10 cellular contexts compared by ENCODE assay signal in the genomic region with DNA sequence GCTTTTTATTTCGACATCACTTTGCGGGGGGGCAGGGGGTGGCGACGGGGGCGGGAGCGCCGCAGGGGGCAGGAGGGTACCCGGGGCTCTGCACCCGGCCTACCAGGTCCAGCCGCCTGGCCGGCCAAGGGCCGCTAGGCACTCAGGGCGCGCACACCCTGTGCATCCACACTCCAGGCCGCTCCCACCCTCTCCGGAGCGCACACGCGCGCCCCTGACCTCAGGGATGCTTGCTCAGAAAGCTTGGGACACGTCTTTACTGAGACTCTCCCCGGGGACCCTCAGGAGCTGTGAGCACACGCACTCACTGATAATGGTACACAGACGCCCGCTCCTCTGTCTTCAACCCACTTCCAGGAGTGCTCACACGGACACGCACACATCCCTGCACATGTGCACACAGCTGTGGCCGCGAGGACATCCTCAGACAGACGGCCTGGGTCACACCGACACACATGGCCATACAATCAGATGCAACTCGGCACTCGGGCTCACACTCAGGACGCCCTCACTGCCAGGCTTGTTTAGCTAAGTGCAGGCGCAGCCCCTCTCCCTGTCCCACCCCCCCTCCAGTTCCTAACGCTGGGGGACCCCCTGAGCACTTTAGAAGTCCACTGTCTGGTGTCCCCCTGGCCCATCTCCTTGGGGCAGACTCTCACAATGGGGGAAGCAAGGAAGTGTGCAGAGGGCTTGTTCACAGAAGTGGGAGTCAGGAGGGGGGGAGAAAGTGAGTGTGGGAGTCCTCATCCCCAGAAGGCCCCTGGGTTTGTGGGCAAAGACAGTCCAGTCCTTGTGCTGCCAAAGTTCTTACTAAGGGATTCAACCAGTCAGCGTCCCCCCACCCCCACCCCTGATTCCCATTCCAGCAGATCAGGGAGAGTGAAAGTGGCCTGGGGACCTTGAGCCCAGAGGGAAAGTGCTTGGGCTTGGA. TPM values are rescaled to one million over a fixed set of nuclear protein-coding genes. Genes with fewer than 3 reads are reported as not detected.
DNase-seq lines count a peak whose midpoint lies in the region; ATAC-seq and TF ChIP-seq lines count a peak whose summit lies in the region.
"Had no signal": no experiment of that assay in that cellular context is flagged by ENCODE, and none has a peak within 500 bp of the region (broad histone marks: within the 10 kb centered on the region; RNA-seq: fewer than 3 reads in every experiment).

No MANE protein-coding gene starts in this region.

- in situ Hi-C loops in GM23248 (cut with MboI), result no loop called here

- H2BK15ac ChIP-seq in neuronal stem cell (ENCODE audit: low read length), result no peak overlapping the region

- CTCF ChIA-PET in AG04450 (lab: Charles Lee), result no interaction called here

- H3K27me3 ChIP-seq in AG04450 (ENCODE audit: control insufficient read depth, insufficient read depth, low read length) (peaks cover 8% of the 10 kb centered on the region), GM23248 (replicated peaks; ENCODE audit: insufficient read depth) (no peaks in the 10 kb centered on the region), neuronal stem cell (ENCODE audit: control insufficient read depth in 3 of 3, insufficient read depth in 3 of 3, low read depth in 1 of 3, low read length in 3 of 3) (peaks cover 84 to 98% (median 97%) of the 10 kb centered on the region in 3 experiments)
- peaks cover 54% of the 10 kb centered on the region for H3K27me3 ChIP-seq in effector memory CD4-positive, alpha-beta T cell (replicated peaks; ENCODE audit: control insufficient read depth, insufficient read depth, low read length, poor library complexity, severe bottlenecking)

- H2BK12ac ChIP-seq in neuronal stem cell (ENCODE audit: low read length), result no peak overlapping the region

- peak overlapping the region; percentile 73 for H2AK5ac ChIP-seq in neuronal stem cell (ENCODE audit: low read depth, low read length)

- H3K9me2 ChIP-seq in GM23248 (ENCODE audit: insufficient read depth), result no peaks in the 10 kb centered on the region

- ATAC-seq in HG02973 (IDR thresholded peaks at IDR 0.05; ENCODE audit: unreplicated experiment), result no peak
- ATAC-seq in left colon, result no peak

- no peak overlapping the region for H3K4ac ChIP-seq in neuronal stem cell (ENCODE audit: low read length)

- peak overlapping the region; percentile 82 for H3K4me3 ChIP-seq in AG04450 (ENCODE audit: low read depth, low read length)
- H3K4me3 ChIP-seq in GM23248, result peak overlapping the region; percentile 90
- peak overlapping the region; percentile 22 for H3K4me3 ChIP-seq in effector memory CD4-positive, alpha-beta T cell (ENCODE audit: insufficient read depth, low read depth, low read length, poor library complexity, severe bottlenecking)
- no peak overlapping the region for H3K4me3 ChIP-seq in neuronal stem cell (ENCODE audit: low read length in 2 of 2)

- H2AFZ ChIP-seq in GM23248 (no peak overlapping the region), neuronal stem cell (ENCODE audit: low read length) (peak overlapping the region; percentile 63)

- H3K27ac ChIP-seq in AG04450 (ENCODE audit: low read depth, low read length) (no peak overlapping the region), GM23248 (no peak overlapping the region), neuronal stem cell (replicated peaks; ENCODE audit: low read length) (no peak overlapping the region)
- no peak overlapping the region for H3K27ac ChIP-seq in effector memory CD4-positive, alpha-beta T cell (ENCODE audit: insufficient read depth, low read length, poor library complexity, severe bottlenecking)

- no peak overlapping the region for H4K8ac ChIP-seq in neuronal stem cell (ENCODE audit: low read depth, low read length)

- POLR2A ChIA-PET in AG04450 (lab: Yijun Ruan, JAX), result no interaction called here

- 42 to 45% methylated on average over 21 to 37 of the region's 37 CpGs for WGBS in GM23248 (ENCODE audit: low coverage in 1 of 2, low lambda C conversion rate in 2 of 2, missing lambda C conversion rate in 2 of 2), 2 experiments
- no CpG with 5 or more reads among the region's 37 CpGs for WGBS in neuronal stem cell (ENCODE audit: extremely low coverage in 2 of 2, insufficient read length in 2 of 2, insufficient replicate concordance in 1 of 2), 2 donors

- H3K4me2 ChIP-seq in GM23248 (ENCODE audit: unreplicated experiment) (peak overlapping the region; percentile 62), neuronal stem cell (ENCODE audit: insufficient read depth, low read length, poor library complexity, severe bottlenecking) (no peak overlapping the region)

- peak overlapping the region; percentile 86 for H3K23ac ChIP-seq in neuronal stem cell (ENCODE audit: low read depth, low read length, poor library complexity)

- H3K79me2 ChIP-seq in GM23248 (ENCODE audit: insufficient read depth), result peaks cover 72% of the 10 kb centered on the region

- H3K9ac ChIP-seq in GM23248, result peak overlapping the region; percentile 94
- H3K9ac ChIP-seq in neuronal stem cell (ENCODE audit: low read depth, low read length, poor library complexity), result no peak overlapping the region

- TF ChIP-seq CTCF in AG04450 (IDR thresholded peaks at IDR 0.05; ENCODE audit: low read depth, low read length), result no peak

- no peak overlapping the region for H4K91ac ChIP-seq in neuronal stem cell (ENCODE audit: low read depth, low read length, poor library complexity)

- no peaks in the 10 kb centered on the region for H3K4me1 ChIP-seq in GM23248 (ENCODE audit: insufficient read depth)
- H3K4me1 ChIP-seq in effector memory CD4-positive, alpha-beta T cell (ENCODE audit: control insufficient read depth, insufficient read depth, low read length, poor library complexity, severe bottlenecking), result peaks cover 45% of the 10 kb centered on the region
- peaks cover 21 to 22% of the 10 kb centered on the region in 2 donors for H3K4me1 ChIP-seq in neuronal stem cell (ENCODE audit: control insufficient read depth in 2 of 2, insufficient read depth in 1 of 2, low read depth in 1 of 2, low read length in 2 of 2)

- DNase-seq in AG04450 (ENCODE audit: low read depth, low spot score) (no peak), GM23248 (peak; percentile 38), neuronal stem cell (ENCODE audit: low spot score) (no peak), NCI-H2029 treated with DMSO at 0.1 percent for 48 hours (lab: John Stamatoyannopoulos, UW) (no peak), inferior parietal cortex (ENCODE audit: extremely low spot score) (no peak), left colon (no peak)
- DNase-seq in effector memory CD4-positive, alpha-beta T cell, result no peak

- H3K18ac ChIP-seq in neuronal stem cell (ENCODE audit: low read length), result peak overlapping the region; percentile 53

- H2BK5ac ChIP-seq in neuronal stem cell (ENCODE audit: low read length), result no peak overlapping the region

- no peaks in the 10 kb centered on the region for H4K20me1 ChIP-seq in GM23248 (ENCODE audit: insufficient read depth)

- H3K36me3 ChIP-seq in GM23248 (ENCODE audit: low read depth), result no peaks in the 10 kb centered on the region
- H3K36me3 ChIP-seq in effector memory CD4-positive, alpha-beta T cell (ENCODE audit: control insufficient read depth, insufficient read depth, low read length), result no peaks in the 10 kb centered on the region
- H3K36me3 ChIP-seq in neuronal stem cell (replicated peaks in 1 of 2; ENCODE audit: control insufficient read depth in 2 of 2, insufficient read depth in 2 of 2, low read length in 2 of 2), result no peaks in the 10 kb centered on the region

- intact Hi-C loops in left colon (cut with DNase I, micrococcal nuclease), result loop anchor here in 1 of 2 donors (10.0 kb wide), 1 partner anchor 399 kb away; no protein-coding TSS in a partner anchor

- H3K9me3 ChIP-seq in AG04450 (ENCODE audit: control insufficient read depth, insufficient read depth, low read length) (no peaks in the 10 kb centered on the region; the same call in 1 of the 2 replicates), GM23248 (ENCODE audit: low read depth) (no peaks in the 10 kb centered on the region), neuronal stem cell (replicated peaks in 1 of 2; ENCODE audit: control insufficient read depth in 2 of 2, insufficient read depth in 1 of 2, low read depth in 1 of 2, low read length in 2 of 2) (peaks cover 0 to 9% of the 10 kb centered on the region in 2 donors)
- H3K9me3 ChIP-seq in effector memory CD4-positive, alpha-beta T cell (ENCODE audit: control insufficient read depth, low read length), result no peaks in the 10 kb centered on the region

- peak overlapping the region; percentile 31 for H3K14ac ChIP-seq in neuronal stem cell (ENCODE audit: low read length)

- no peak overlapping the region for H2BK120ac ChIP-seq in neuronal stem cell (ENCODE audit: low read depth, low read length)

- no peaks in the 10 kb centered on the region for H3F3A ChIP-seq in GM23248 (ENCODE audit: insufficient read depth)

- peaks cover 2% of the 10 kb centered on the region for H3K79me1 ChIP-seq in neuronal stem cell (ENCODE audit: low read depth, low read length)

RNA-seq across cellular contexts. Expression of a gene that starts 0.5 kb away (rescaled TPM):
- polyA plus RNA-seq in AG04450 (2011; rRNA removed) (4.8 and 6.1 TPM in 2 replicates), GM23248 (2016; fragmentation: Nextera tagmentation; extraction: Ambion mirVana) (33.3 and 34.0 TPM in 2 replicates)
- polyA minus RNA-seq in AG04450 (2011; rRNA and poly(A)+ RNA removed), result 4.2 and 4.9 TPM in 2 replicates
- total RNA-seq in GM23248 (2014; rRNA removed; shearing (Covaris generic)), result 23.8 and 28.6 TPM in 2 replicates
- polyA plus RNA-seq in neuronal stem cell (2013, experiment 1 of 2), result 0.03 TPM
- 0.04 TPM for polyA plus RNA-seq in neuronal stem cell (2013, experiment 2 of 2)
- 1 to 10 TPM; 2.6 to 6.0 TPM for total RNA-seq in left colon

RNA-seq across cellular contexts. Expression of a gene that starts 26.8 kb away (rescaled TPM):
- polyA plus RNA-seq in AG04450 (2011; rRNA removed) (not detected in 2 replicates), GM23248 (2016; fragmentation: Nextera tagmentation; extraction: Ambion mirVana) (not detected in 2 replicates)
- polyA minus RNA-seq in AG04450 (2011; rRNA and poly(A)+ RNA removed), result not detected in 2 replicates
- not detected in 2 replicates for total RNA-seq in GM23248 (2014; rRNA removed; shearing (Covaris generic))
- polyA plus RNA-seq in neuronal stem cell (2013, experiment 1 of 2), result not detected
- polyA plus RNA-seq in neuronal stem cell (2013, experiment 2 of 2), result not detected
- not detected for total RNA-seq in left colon
- total RNA-seq: H4, temporal lobe had no signal

Comparison
In these comparisons a context has a peak if more than half of its experiments do, and no peak if none do; other contexts are left out.
1. H3K4me3 ChIP-seq: peak in AG04450 (single experiment), GM23248 (single experiment) and effector memory CD4-positive, alpha-beta T cell (single experiment); none in neuronal stem cell (0 of 2).